ENCODE assay signal across 14 cellular contexts in genomic region chr20:48620112-48620485, GRCh38.
DNase-seq lines count a peak whose midpoint lies in the region; FAIRE-seq and TF ChIP-seq lines count a peak whose summit lies in the region.
"Had no signal": no experiment of that assay in that cellular context is flagged by ENCODE, and none has a peak within 500 bp of the region (broad histone marks: within the 10 kb centered on the region; RNA-seq: fewer than 3 reads in every experiment).

No MANE protein-coding gene starts in this region.

- H4K91ac ChIP-seq in trophoblast cell (ENCODE audit: low read depth, low read length), result peak overlapping the region; percentile 16

- H3K4me1 Mint-ChIP-seq in astrocyte (ENCODE audit: low read depth, unreplicated experiment) (peaks cover 7% of the 10 kb centered on the region), glutamatergic neuron (ENCODE audit: low read depth, unreplicated experiment) (peaks cover 22% of the 10 kb centered on the region)

- no peak overlapping the region for H3K4me3 Mint-ChIP-seq in astrocyte (ENCODE audit: unreplicated experiment)
- no peak overlapping the region for H3K4me3 Mint-ChIP-seq in glutamatergic neuron (ENCODE audit: unreplicated experiment)

- H3K4ac ChIP-seq in trophoblast cell (ENCODE audit: low read depth, low read length), result no peak overlapping the region

- H3K18ac ChIP-seq in trophoblast cell (ENCODE audit: low read length), result no peak overlapping the region

- H3K4me1 ChIP-seq in HEK293 (ENCODE audit: control insufficient read depth, insufficient read depth, low read length) (no peaks in the 10 kb centered on the region), astrocyte (ENCODE audit: insufficient read depth, low read length) (peaks cover 8% of the 10 kb centered on the region), keratinocyte (ENCODE audit: control insufficient read depth, extremely low read depth, insufficient read depth, low read length) (peaks cover 21% of the 10 kb centered on the region), trophoblast cell (ENCODE audit: control insufficient read depth in 1 of 2, insufficient read depth in 2 of 2, low read length in 2 of 2) (peaks cover 3% of the 10 kb centered on the region in 2 experiments), testis (peaks cover 34% of the 10 kb centered on the region)

- no peaks in the 10 kb centered on the region for H3K9me1 ChIP-seq in keratinocyte (ENCODE audit: control insufficient read depth, extremely low read depth, insufficient read depth, low read length)

- H3K14ac ChIP-seq in trophoblast cell (ENCODE audit: low read length), result peak overlapping the region; percentile 4

- no peak for DNase-seq in astrocyte (ENCODE audit: low read depth)
- no peak for DNase-seq in keratinocyte (ENCODE audit: low read depth, low spot score)
- no peak for DNase-seq in trophoblast cell
- no peak for DNase-seq in NCI-H1417 (lab: John Stamatoyannopoulos, UW)
- no peak for DNase-seq in activated CD4-positive, alpha-beta T cell treated with anti-CD3 and anti-CD28 coated beads, Interleukin-2, amount 50 U/mL, for 48 hours
- no peak for DNase-seq in glutamatergic neuron
- DNase-seq in testis, result no peak
- DNase-seq: NCI-H1436 treated with DMSO at 0.1 percent for 48 hours had no signal

- TF ChIP-seq CTCF in HEK293 (tag by site-specific recombination; IDR thresholded peaks at IDR 0.05) (no peak), astrocyte (IDR thresholded peaks at IDR 0.05; ENCODE audit: insufficient read depth, low read depth, low read length) (no peak), keratinocyte (optimal IDR thresholded peaks at IDR 0.05 in 1 of 3, IDR thresholded peaks at IDR 0.05 in 1 of 3, conservative IDR thresholded peaks at IDR 0.05 in 1 of 3; ENCODE audit: extremely low read depth in 1 of 3, insufficient read depth in 2 of 3, low read length in 3 of 3) (no peak), glutamatergic neuron (IDR thresholded peaks at IDR 0.05; ENCODE audit: partially characterized antibody, unreplicated experiment) (no peak), testis (IDR thresholded peaks at IDR 0.05) (no peak)

- H3K27me3 ChIP-seq in astrocyte (ENCODE audit: insufficient read depth, low read length) (peaks cover 2% of the 10 kb centered on the region), keratinocyte (ENCODE audit: control insufficient read depth, extremely low read depth, insufficient read depth, low read length) (peaks cover 29% of the 10 kb centered on the region), trophoblast cell (ENCODE audit: insufficient read depth, low read length) (no peaks in the 10 kb centered on the region), testis (no peaks in the 10 kb centered on the region)

- WGBS in trophoblast cell (ENCODE audit: extremely low coverage, insufficient coverage, insufficient read length), result no CpG with 5 or more reads among the region's 8 CpGs
- 39 to 73% methylated on average over 2 to 8 of the region's 8 CpGs for WGBS in testis, 2 donors

- no peak for FAIRE-seq in astrocyte (lab: Jason Lieb, UNC)
- FAIRE-seq in keratinocyte (lab: Jason Lieb, UNC), result no peak
- FAIRE-seq: TTC549 had no signal

- H3K27ac ChIP-seq in HEK293 (ENCODE audit: extremely low read depth, low read depth, low read length) (no peak overlapping the region), astrocyte (ENCODE audit: low read depth, low read length) (no peak overlapping the region), keratinocyte (ENCODE audit: control insufficient read depth, insufficient read depth, low read length) (no peak overlapping the region), trophoblast cell (ENCODE audit: low read depth, low read length) (no peak overlapping the region), testis (no peak overlapping the region)

- peak overlapping the region; percentile 4 for H2BK5ac ChIP-seq in trophoblast cell (ENCODE audit: low read depth, low read length, poor library complexity)

- POLR2A ChIA-PET in HEK293 (lab: Yijun Ruan, JAX), result interaction anchor here (1.0 kb wide), 2 partner anchors 325 to 956 kb away, joined by 3 to 7 read pairs; no protein-coding TSS in a partner anchor

- H2AK5ac ChIP-seq in trophoblast cell (ENCODE audit: low read length), result peak overlapping the region; percentile 20

- H4K12ac ChIP-seq in trophoblast cell (ENCODE audit: low read depth, low read length), result no peak overlapping the region

- H3K36me3 ChIP-seq in HEK293 (ENCODE audit: control insufficient read depth in 2 of 2, insufficient read depth in 1 of 2, low read length in 2 of 2) (no peaks in the 10 kb centered on the region), astrocyte (ENCODE audit: insufficient read depth, low read length) (no peaks in the 10 kb centered on the region), keratinocyte (ENCODE audit: control insufficient read depth in 2 of 2, extremely low read depth in 1 of 2, insufficient read depth in 2 of 2, low read length in 2 of 2) (no peaks in the 10 kb centered on the region), trophoblast cell (ENCODE audit: control insufficient read depth in 1 of 2, insufficient read depth in 2 of 2, low read length in 2 of 2) (no peaks in the 10 kb centered on the region), testis (ENCODE audit: low read depth, missing control alignments) (no peaks in the 10 kb centered on the region)

- no peaks in the 10 kb centered on the region for H3K36me3 Mint-ChIP-seq in astrocyte (ENCODE audit: low read depth, unreplicated experiment)
- no peaks in the 10 kb centered on the region for H3K36me3 Mint-ChIP-seq in glutamatergic neuron (ENCODE audit: unreplicated experiment)
- H3K36me3 Mint-ChIP-seq: type B pancreatic cell had no signal

- H2AFZ ChIP-seq in astrocyte (ENCODE audit: low read depth, low read length), result no peak overlapping the region
- H2AFZ ChIP-seq in keratinocyte (ENCODE audit: control insufficient read depth, low read length), result peak overlapping the region; percentile 19
- H2AFZ ChIP-seq in trophoblast cell (ENCODE audit: insufficient read depth, low read length, poor library complexity), result peak overlapping the region; percentile 8

- H4K20me1 ChIP-seq in astrocyte (ENCODE audit: insufficient read depth, low read length) (no peaks in the 10 kb centered on the region), keratinocyte (ENCODE audit: control insufficient read depth, extremely low read depth, insufficient read depth, low read length) (no peaks in the 10 kb centered on the region)

- no peak for TF ChIP-seq POLR2A in testis (IDR thresholded peaks at IDR 0.05)

- intact Hi-C loops in testis (cut with DNase I; ENCODE audit: low total_unique reads), result loop anchor here (5.0 kb wide), 2 partner anchors 833 to 958 kb away; partner anchors contain the start of gene SULF2

- H3K9ac ChIP-seq in astrocyte (ENCODE audit: low read length), result no peak overlapping the region
- peak overlapping the region; percentile 77 for H3K9ac ChIP-seq in keratinocyte (ENCODE audit: control insufficient read depth, extremely low read depth, insufficient read depth, low read length)
- H3K9ac ChIP-seq in trophoblast cell (ENCODE audit: low read length), result no peak overlapping the region

- H3K79me1 ChIP-seq in trophoblast cell (ENCODE audit: low read length), result peaks cover 6% of the 10 kb centered on the region

- H3K9me3 ChIP-seq in HEK293 (ENCODE audit: control insufficient read depth, insufficient read depth, low read depth, low read length) (no peaks in the 10 kb centered on the region), astrocyte (ENCODE audit: insufficient read depth, low read depth, low read length) (no peaks in the 10 kb centered on the region), keratinocyte (ENCODE audit: control insufficient read depth, low read depth, low read length) (no peaks in the 10 kb centered on the region), trophoblast cell (ENCODE audit: insufficient read depth, low read depth, low read length) (no peaks in the 10 kb centered on the region), testis (no peaks in the 10 kb centered on the region)

- no peak overlapping the region for H3K27ac Mint-ChIP-seq in astrocyte (ENCODE audit: unreplicated experiment)
- H3K27ac Mint-ChIP-seq in glutamatergic neuron (ENCODE audit: unreplicated experiment), result no peak overlapping the region

- H2BK12ac ChIP-seq in trophoblast cell (ENCODE audit: low read length), result peak overlapping the region; percentile 4

- H3K23ac ChIP-seq in trophoblast cell (ENCODE audit: low read length), result no peak overlapping the region

- CTCF ChIA-PET in HEK293 (lab: Yijun Ruan, JAX), result interaction anchor here (0.6 to 3.1 kb wide), 129 partner anchors 9 to 1415 kb away, joined by 3 to 50 read pairs (median 4); partner anchors contain the start of gene NCOA3

- H3K4me2 ChIP-seq in astrocyte (ENCODE audit: low read length) (peak overlapping the region; percentile 88), keratinocyte (ENCODE audit: control insufficient read depth, extremely low read depth, insufficient read depth, low read depth, low read length) (peak overlapping the region; percentile 91), trophoblast cell (ENCODE audit: low read length) (no peak overlapping the region)

- no peak overlapping the region for H3K4me3 ChIP-seq in HEK293 (ENCODE audit: low read depth, low read length)
- no peak overlapping the region for H3K4me3 ChIP-seq in astrocyte (ENCODE audit: insufficient read depth, low read depth, low read length)
- no peak overlapping the region for H3K4me3 ChIP-seq in keratinocyte (ENCODE audit: control insufficient read depth in 2 of 3, extremely low read depth in 1 of 3, insufficient read depth in 2 of 3, low read depth in 1 of 3, low read length in 3 of 3)
- H3K4me3 ChIP-seq in trophoblast cell (ENCODE audit: low read depth, low read length), result no peak overlapping the region
- H3K4me3 ChIP-seq in testis, result no peak overlapping the region
- H3K4me3 ChIP-seq: lung had no signal

- H2BK120ac ChIP-seq in trophoblast cell (ENCODE audit: insufficient read depth, low read length, poor library complexity), result peak overlapping the region; percentile 26

- H3K9me3 Mint-ChIP-seq in astrocyte (ENCODE audit: unreplicated experiment), result peaks cover 2% of the 10 kb centered on the region
- H3K9me3 Mint-ChIP-seq in glutamatergic neuron (ENCODE audit: unreplicated experiment), result peaks cover 18% of the 10 kb centered on the region
- H3K9me3 Mint-ChIP-seq: stimulated activated naive CD8-positive, alpha-beta T cell treated with anti-CD3 and anti-CD28 coated beads, Interleukin-15, amount 100 ng/mL, for 72 hours; type B pancreatic cell had no signal

- peaks cover 31% of the 10 kb centered on the region for H3K27me3 Mint-ChIP-seq in astrocyte (ENCODE audit: low read depth, unreplicated experiment)
- H3K27me3 Mint-ChIP-seq in glutamatergic neuron (ENCODE audit: unreplicated experiment), result peaks cover 12% of the 10 kb centered on the region
- H3K27me3 Mint-ChIP-seq: naive thymus-derived CD4-positive, alpha-beta T cell; stimulated activated naive CD8-positive, alpha-beta T cell treated with anti-CD3 and anti-CD28 coated beads, Interleukin-15, amount 100 ng/mL, for 72 hours had no signal

- dilution Hi-C loops in keratinocyte (cut with MboI; ENCODE audit: extremely low pct_ligation_motif_present, low sequenced_read_pairs), result no loop called here

- no peaks in the 10 kb centered on the region for H3K79me2 ChIP-seq in astrocyte (ENCODE audit: insufficient read depth, low read length)
- H3K79me2 ChIP-seq in keratinocyte (ENCODE audit: control insufficient read depth, insufficient read depth, low read length), result no peaks in the 10 kb centered on the region
- peaks cover 2% of the 10 kb centered on the region for H3K79me2 ChIP-seq in trophoblast cell (ENCODE audit: control insufficient read depth, insufficient read depth, low read length, poor library complexity)

- peak overlapping the region; percentile 17 for H4K8ac ChIP-seq in trophoblast cell (ENCODE audit: low read depth, low read length)
